ENCODE assay signal across 11 cellular contexts in the genomic region with DNA sequence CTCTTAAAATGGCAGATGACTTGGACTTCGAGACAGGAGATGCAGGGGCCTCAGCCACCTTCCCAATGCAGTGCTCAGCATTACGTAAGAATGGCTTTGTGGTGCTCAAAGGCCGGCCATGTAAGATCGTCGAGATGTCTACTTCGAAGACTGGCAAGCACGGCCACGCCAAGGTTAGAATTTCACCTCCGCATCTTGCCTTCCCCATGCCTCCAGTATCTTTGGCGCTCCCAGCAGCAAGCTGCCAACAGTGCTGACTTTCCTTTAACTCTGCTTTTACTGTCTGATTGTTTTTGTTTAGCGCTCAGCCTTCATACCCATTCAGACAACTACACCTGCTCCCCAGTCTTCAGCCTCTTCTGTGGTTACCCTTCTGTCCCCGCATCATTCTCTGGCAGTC. TPM values are rescaled to one million over a fixed set of nuclear protein-coding genes. Genes with fewer than 3 reads are reported as not detected.
A peak's percentile ranks its signal among the peaks of the same experiment; 100 is the strongest.
DNase-seq lines count a peak whose midpoint lies in the region; ATAC-seq, FAIRE-seq and TF ChIP-seq lines count a peak whose summit lies in the region.
"Had no signal": no experiment of that assay in that cellular context is flagged by ENCODE, and none has a peak within 500 bp of the region (broad histone marks: within the 10 kb centered on the region; RNA-seq: fewer than 3 reads in every experiment).

No MANE protein-coding gene starts in this region.

- H3K4me2 ChIP-seq in A549 (peak overlapping the region; percentile 95), astrocyte (ENCODE audit: low read length) (peak overlapping the region; percentile 89)

- WGBS in A549 (ENCODE audit: missing lambda C conversion rate) = 75% methylated on average over 12 of the region's 12 CpGs
- 95 to 97% methylated on average over 10 to 12 of the region's 12 CpGs for WGBS in mesodermal cell (ENCODE audit: insufficient coverage in 2 of 2), 2 experiments

- H3K4me3 Mint-ChIP-seq in astrocyte (ENCODE audit: unreplicated experiment) = peak overlapping the region; percentile 97

- POLR2A ChIA-PET in A549 (lab: Yijun Ruan, JAX) = interaction anchor here (0.6 to 0.7 kb wide), 2 partner anchors 9 to 17 kb away, joined by 3 read pairs; no protein-coding TSS in a partner anchor
- POLR2A ChIA-PET in HEK293 (lab: Yijun Ruan, JAX) = interaction anchor here (0.6 to 3.9 kb wide), 9 partner anchors 8 to 379 kb away, joined by 3 to 36 read pairs (median 4); partner anchors contain the start of genes NEURL4 and TMEM256

- H3K9me3 ChIP-seq in A549 (no peaks in the 10 kb centered on the region), HEK293 (ENCODE audit: control insufficient read depth, insufficient read depth, low read depth, low read length) (no peaks in the 10 kb centered on the region), astrocyte (ENCODE audit: insufficient read depth, low read depth, low read length) (no peaks in the 10 kb centered on the region), mesodermal cell (ENCODE audit: control insufficient read depth, low read length) (no peaks in the 10 kb centered on the region), WERI-Rb-1 (ENCODE audit: severe bottlenecking) (no peaks in the 10 kb centered on the region)

- H3K4me1 ChIP-seq in A549 = peaks cover 51% of the 10 kb centered on the region
- peaks cover 19% of the 10 kb centered on the region for H3K4me1 ChIP-seq in HEK293 (ENCODE audit: control insufficient read depth, insufficient read depth, low read length)
- H3K4me1 ChIP-seq in astrocyte (ENCODE audit: insufficient read depth, low read length) = peaks cover 32% of the 10 kb centered on the region
- H3K4me1 ChIP-seq in mesodermal cell (ENCODE audit: control insufficient read depth, insufficient read depth, low read length, poor library complexity, severe bottlenecking) = peaks cover 26% of the 10 kb centered on the region

- H3K9ac ChIP-seq in astrocyte (ENCODE audit: low read length) = peak overlapping the region; percentile 98

- H4K20me1 ChIP-seq in astrocyte (ENCODE audit: insufficient read depth, low read length) = peaks cover 63% of the 10 kb centered on the region

- TF ChIP-seq RAD21 in A549 (conservative IDR thresholded peaks at IDR 0.05 in 1 of 2, IDR thresholded peaks at IDR 0.05 in 1 of 2) = no peak

- peaks cover 47% of the 10 kb centered on the region for H3K4me1 Mint-ChIP-seq in astrocyte (ENCODE audit: low read depth, unreplicated experiment)

- ATAC-seq in A549 = no peak
- no peak for ATAC-seq in GM21529 (IDR thresholded peaks at IDR 0.05; ENCODE audit: unreplicated experiment)

- no peak for TF ChIP-seq EP300 in A549 (IDR thresholded peaks at IDR 0.05)

- no peaks in the 10 kb centered on the region for H3K9me3 Mint-ChIP-seq in astrocyte (ENCODE audit: unreplicated experiment)

- H3K36me3 ChIP-seq in HEK293 (ENCODE audit: control insufficient read depth in 2 of 2, insufficient read depth in 1 of 2, low read length in 2 of 2) (peaks cover 35 to 52% of the 10 kb centered on the region in 2 experiments), astrocyte (ENCODE audit: insufficient read depth, low read length) (peaks cover 44% of the 10 kb centered on the region), mesodermal cell (ENCODE audit: control insufficient read depth, insufficient read depth, low read length) (peaks cover 52% of the 10 kb centered on the region), WERI-Rb-1 (peaks cover 57% of the 10 kb centered on the region)

- peak overlapping the region; percentile 98 for H3K4me3 ChIP-seq in A549
- no peak overlapping the region; the same call in 1 of the 2 replicates for H3K4me3 ChIP-seq in HEK293 (ENCODE audit: low read depth, low read length)
- peak overlapping the region; percentile 87 for H3K4me3 ChIP-seq in astrocyte (ENCODE audit: insufficient read depth, low read depth, low read length)
- peak overlapping the region; percentile 90 for H3K4me3 ChIP-seq in mesodermal cell (ENCODE audit: extremely low read depth, insufficient read depth, low read length, poor library complexity, severe bottlenecking)
- no peak overlapping the region for H3K4me3 ChIP-seq in WERI-Rb-1 (ENCODE audit: low read depth, low read length)

- TF ChIP-seq CTCF in A549 (IDR thresholded peaks at IDR 0.05) (no peak), HEK293 (tag by site-specific recombination; IDR thresholded peaks at IDR 0.05) (no peak), astrocyte (IDR thresholded peaks at IDR 0.05; ENCODE audit: insufficient read depth, low read depth, low read length) (no peak), WERI-Rb-1 (IDR thresholded peaks at IDR 0.05; ENCODE audit: low read depth, low read length) (no peak)

- H3K36me3 Mint-ChIP-seq in astrocyte (ENCODE audit: low read depth, unreplicated experiment) = peaks cover 22% of the 10 kb centered on the region

- CTCF ChIA-PET in A549 (lab: Yijun Ruan, JAX) (interaction anchor here (0.8 to 4.5 kb wide), 9 partner anchors 8 to 264 kb away, joined by 3 to 22 read pairs (median 5); partner anchors contain the start of genes SLC2A4 and TMEM95), HEK293 (lab: Yijun Ruan, JAX) (interaction anchor here (0.6 to 1.7 kb wide), 4 partner anchors 13 to 250 kb away, joined by 3 to 6 read pairs (median 4); no protein-coding TSS in a partner anchor)

- no peak overlapping the region for H3K27ac ChIP-seq in A549
- H3K27ac ChIP-seq in HEK293 (ENCODE audit: extremely low read depth, low read depth, low read length) = peak overlapping the region; percentile 99
- H3K27ac ChIP-seq in astrocyte (ENCODE audit: low read depth, low read length) = no peak overlapping the region
- no peak overlapping the region for H3K27ac ChIP-seq in mesodermal cell (ENCODE audit: low read depth, low read length, severe bottlenecking)
- no peak overlapping the region for H3K27ac ChIP-seq in WERI-Rb-1

- H2AFZ ChIP-seq in astrocyte (ENCODE audit: low read depth, low read length) = no peak overlapping the region

- TF ChIP-seq POLR2A in A549 (IDR thresholded peaks at IDR 0.05; ENCODE audit: low read length) = no peak

- peak overlapping the region; percentile 91 for H3K27ac Mint-ChIP-seq in astrocyte (ENCODE audit: unreplicated experiment)

- peaks cover 66% of the 10 kb centered on the region for H3K79me2 ChIP-seq in astrocyte (ENCODE audit: insufficient read depth, low read length)

- DNase-seq in A549 (ENCODE audit: low read depth in 1 of 2, low spot score in 1 of 2) (no peak), astrocyte (ENCODE audit: low read depth) (no peak), WERI-Rb-1 (no peak), SHP77 (lab: John Stamatoyannopoulos, UW) (no peak), NCI-H1048 (lab: John Stamatoyannopoulos, UW) (no peak)
- DNase-seq: H7, NCI-H2107 had no signal

- H3K27me3 Mint-ChIP-seq in astrocyte (ENCODE audit: low read depth, unreplicated experiment) = no peaks in the 10 kb centered on the region

- FAIRE-seq in A549 (lab: Jason Lieb, UNC) = no peak
- FAIRE-seq in astrocyte (lab: Jason Lieb, UNC) = no peak
- FAIRE-seq: islet of Langerhans had no signal

- H3K27me3 ChIP-seq in astrocyte (ENCODE audit: insufficient read depth, low read length) (no peaks in the 10 kb centered on the region), WERI-Rb-1 (ENCODE audit: insufficient read depth, low read depth, severe bottlenecking) (no peaks in the 10 kb centered on the region)

TF ChIP-seq in A549, 52 proteins besides CTCF, POLR2A, EP300 and RAD21:
- TF ChIP-seq FOXS1 (CRISPR knock-in tag; IDR thresholded peaks at IDR 0.05) = no peak

TF ChIP-seq in HEK293, 187 proteins besides CTCF, POLR2A, EP300 and RAD21 (continues in another document):
- no peak for TF ChIP-seq ZNF214 (tag by site-specific recombination; IDR thresholded peaks at IDR 0.05; ENCODE audit: borderline replicate concordance)

RNA-seq across cellular contexts. Expression of gene EIF5A, which starts 2.2 kb away (rescaled TPM):
- 945 and 969 TPM in 2 replicates for polyA plus RNA-seq in A549 (2011; rRNA removed)
- 1,634 and 1,871 TPM in 2 replicates for polyA plus RNA-seq in A549 (2012; cell fraction: cytosol; rRNA removed)
- 1,244 and 1,505 TPM in 2 replicates for polyA plus RNA-seq in A549 (2012; cell fraction: nucleus; rRNA removed)
- polyA plus RNA-seq in A549 (2017; fragmentation: RNase III; extraction: RNeasy Plus Mini Kit Qiagen cat#74134 plus additional on column Dnase treatment) = 1,779 to 2,042 TPM (median 1,918 TPM) in 3 replicates
- 1,320 and 1,330 TPM in 2 replicates for polyA minus RNA-seq in A549 (2011; rRNA and poly(A)+ RNA removed)
- total RNA-seq in astrocyte = 841 and 915 TPM in 2 replicates
- polyA plus RNA-seq in mesodermal cell (2013, experiment 1 of 2) = 680 TPM
- 593 TPM for polyA plus RNA-seq in mesodermal cell (2013, experiment 2 of 2)

RNA-seq across cellular contexts. Expression of gene GPS2, which starts 5.5 kb away (rescaled TPM):
- polyA plus RNA-seq in A549 (2011; rRNA removed) (48.5 and 61.7 TPM in 2 replicates), A549 (2017; fragmentation: RNase III; extraction: RNeasy Plus Mini Kit Qiagen cat#74134 plus additional on column Dnase treatment) (147 to 171 TPM (median 158 TPM) in 3 replicates)
- polyA plus RNA-seq in A549 (2012; cell fraction: cytosol; rRNA removed) = 148 and 175 TPM in 2 replicates
- polyA plus RNA-seq in A549 (2012; cell fraction: nucleus; rRNA removed) = 219 and 250 TPM in 2 replicates
- 83.2 and 83.3 TPM in 2 replicates for polyA minus RNA-seq in A549 (2011; rRNA and poly(A)+ RNA removed)
- total RNA-seq in astrocyte = 41.7 and 49.8 TPM in 2 replicates
- polyA plus RNA-seq in mesodermal cell (2013, experiment 1 of 2) = 42.5 TPM
- 44.6 TPM for polyA plus RNA-seq in mesodermal cell (2013, experiment 2 of 2)

RNA-seq across cellular contexts. Expression of gene YBX2, which starts 15.2 kb away (rescaled TPM):
- 0.61 and 0.98 TPM in 2 replicates for polyA plus RNA-seq in A549 (2011; rRNA removed)
- polyA plus RNA-seq in A549 (2012; cell fraction: cytosol; rRNA removed) = 0.65 and 0.70 TPM in 2 replicates
- polyA plus RNA-seq in A549 (2012; cell fraction: nucleus; rRNA removed) = 1.6 and 2.0 TPM in 2 replicates
- 0.22 to 0.57 TPM (median 0.36 TPM) in 3 replicates for polyA plus RNA-seq in A549 (2017; fragmentation: RNase III; extraction: RNeasy Plus Mini Kit Qiagen cat#74134 plus additional on column Dnase treatment)
- polyA minus RNA-seq in A549 (2011; rRNA and poly(A)+ RNA removed) = 0.74 and 1.1 TPM in 2 replicates
- total RNA-seq in astrocyte = 0.24 and 0.86 TPM in 2 replicates
- 2.2 TPM for polyA plus RNA-seq in mesodermal cell (2013, experiment 1 of 2)
- 2.4 TPM for polyA plus RNA-seq in mesodermal cell (2013, experiment 2 of 2)

RNA-seq across cellular contexts. Expression of gene NEURL4, which starts 19.5 kb away (rescaled TPM):
- polyA plus RNA-seq in A549 (2011; rRNA removed) (12.2 and 18.3 TPM in 2 replicates), A549 (2017; fragmentation: RNase III; extraction: RNeasy Plus Mini Kit Qiagen cat#74134 plus additional on column Dnase treatment) (44.2 to 50.4 TPM (median 47.5 TPM) in 3 replicates)
- polyA plus RNA-seq in A549 (2012; cell fraction: cytosol; rRNA removed) = 30.8 and 32.2 TPM in 2 replicates
- polyA plus RNA-seq in A549 (2012; cell fraction: nucleus; rRNA removed) = 199 and 235 TPM in 2 replicates
- polyA minus RNA-seq in A549 (2011; rRNA and poly(A)+ RNA removed) = 34.8 and 46.0 TPM in 2 replicates
- 32.5 and 32.6 TPM in 2 replicates for total RNA-seq in astrocyte
- polyA plus RNA-seq in mesodermal cell (2013, experiment 1 of 2) = 22.1 TPM
- polyA plus RNA-seq in mesodermal cell (2013, experiment 2 of 2) = 17.0 TPM

RNA-seq across cellular contexts. Expression of gene ACAP1, which starts 26.7 kb away (rescaled TPM):
- polyA plus RNA-seq in A549 (2011; rRNA removed) (0.03 and 0.41 TPM in 2 replicates), A549 (2017; fragmentation: RNase III; extraction: RNeasy Plus Mini Kit Qiagen cat#74134 plus additional on column Dnase treatment) (1.3 to 2.1 TPM (median 1.4 TPM) in 3 replicates)
- 1.5 TPM in 2 replicates for polyA plus RNA-seq in A549 (2012; cell fraction: cytosol; rRNA removed)
- 0.55 and 1.5 TPM in 2 replicates for polyA plus RNA-seq in A549 (2012; cell fraction: nucleus; rRNA removed)
- polyA minus RNA-seq in A549 (2011; rRNA and poly(A)+ RNA removed) = not detected in 2 replicates
- total RNA-seq in astrocyte = 14.4 and 16.0 TPM in 2 replicates
- polyA plus RNA-seq in mesodermal cell (2013, experiment 1 of 2) = 5.0 TPM
- polyA plus RNA-seq in mesodermal cell (2013, experiment 2 of 2) = 1.9 TPM

Comparison
In these comparisons a context has a peak if more than half of its experiments do, and no peak if none do; other contexts are left out.
1. H3K4me3 ChIP-seq: peak in A549 (single experiment), astrocyte (single experiment) and mesodermal cell (single experiment); none in HEK293 (single experiment) and WERI-Rb-1 (single experiment).